8 cellular contexts compared by ENCODE assay signal in the genomic region with DNA sequence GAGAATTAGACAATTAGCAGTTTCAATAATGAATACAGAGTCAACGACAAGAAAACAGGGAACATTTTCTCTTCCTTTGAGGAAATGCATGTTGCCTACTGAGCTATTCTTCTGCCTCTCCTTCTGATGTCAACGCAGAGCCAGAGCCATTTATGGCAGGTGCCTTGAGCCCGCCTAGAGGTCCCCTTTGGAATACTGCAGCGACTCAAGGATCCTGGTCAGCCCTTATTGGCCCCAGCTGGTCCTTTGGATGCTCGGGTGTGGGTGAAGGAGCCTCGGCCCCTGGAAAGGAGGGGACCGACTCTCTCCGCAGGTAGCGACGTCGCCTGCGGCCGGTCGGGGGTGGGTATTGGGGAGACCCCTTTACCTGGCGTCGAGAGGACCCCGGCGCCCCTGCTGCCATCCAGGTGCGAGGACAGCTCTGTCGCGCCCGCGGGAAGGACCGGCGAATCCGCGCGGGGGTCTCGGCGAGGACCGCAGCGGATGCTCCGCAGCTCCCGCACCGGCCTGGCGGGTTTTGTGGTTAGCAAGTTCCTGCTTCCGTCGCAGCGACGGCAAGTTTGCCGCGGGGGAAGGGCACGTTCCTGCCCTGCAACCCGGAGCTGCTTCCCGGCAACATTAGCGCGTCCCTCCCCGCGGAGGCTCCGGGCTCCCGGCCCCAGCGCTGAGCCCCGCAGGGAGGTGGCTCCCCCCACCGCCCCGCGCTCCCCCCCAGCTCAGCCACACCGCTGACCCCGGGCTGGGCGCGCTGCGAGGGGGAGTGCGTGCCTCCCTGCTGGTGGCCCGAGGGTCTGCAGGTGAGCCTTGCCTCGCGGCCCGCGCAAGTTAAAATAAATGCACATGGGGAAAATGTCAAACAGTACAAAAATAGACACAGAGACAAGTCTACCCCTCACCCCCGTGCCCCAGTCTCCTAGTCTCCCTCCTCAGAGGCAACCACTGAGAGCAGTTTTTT. TPM values are rescaled to one million over a fixed set of nuclear protein-coding genes. Genes with fewer than 3 reads are reported as not detected.
DNase-seq lines count a peak whose midpoint lies in the region; ATAC-seq, FAIRE-seq and TF ChIP-seq lines count a peak whose summit lies in the region.

Gene MANSC1, minus strand, starts transcription at position 532 of the 955 bp plus-strand sequence. CDS start 6,928 bp downstream, outside the sequence.

- no peaks in the 10 kb centered on the region for H3F3A ChIP-seq in Loucy (ENCODE audit: low read depth)

- DNase-seq in ELF-1 (ENCODE audit: low read depth, low spot score) (peak; percentile 73), T-helper 17 cell (peak; percentile 24 to 31 (median 24)), GM12878 (ENCODE audit: low read depth, low spot score) (no peak), hippocampal formation (lab: John Stamatoyannopoulos, UW) (peak; percentile 30 to 53)

- ATAC-seq in T-helper 17 cell (peak; percentile 72), GM12878 (peak; percentile 88), HG02610 (IDR thresholded peaks at IDR 0.05; ENCODE audit: unreplicated experiment) (no peak), HG03045 (IDR thresholded peaks at IDR 0.05; ENCODE audit: unreplicated experiment) (no peak)

- H3K27ac Mint-ChIP-seq in T-helper 17 cell, result peak within 1 kb of the TSS; percentile 21

- CTCF ChIA-PET in GM12878 (lab: Yijun Ruan, JAX), result interaction anchor here (3.2 kb wide), 1 partner anchor 15 kb away, joined by 18 read pairs; no protein-coding TSS in a partner anchor

- H3K9ac ChIP-seq in Loucy (ENCODE audit: low read depth, low read length, poor library complexity, severe bottlenecking) (no peak within 1 kb of the TSS), GM12878 (ENCODE audit: control insufficient read depth, insufficient read depth, low read length) (peak within 1 kb of the TSS; percentile 28; the same call in 1 of the 2 replicates), rectal smooth muscle tissue (ENCODE audit: low read length) (peak within 1 kb of the TSS; percentile 81)

- H2AFZ ChIP-seq in Loucy (ENCODE audit: low read length) (peak within 1 kb of the TSS; percentile 64; the same call in 1 of the 2 replicates), GM12878 (ENCODE audit: control insufficient read depth, low read depth, low read length) (peak within 1 kb of the TSS; percentile 78)

- SMC1A ChIA-PET in GM12878 (lab: Charles Lee; ENCODE audit: uncharacterized antibody, unreplicated experiment), result interaction anchor here (2.3 kb wide), 1 partner anchor 22 kb away, joined by 6 read pairs; no protein-coding TSS in a partner anchor

- TF ChIP-seq CTCF in Loucy (conservative IDR thresholded peaks at IDR 0.05; ENCODE audit: low read length) (no peak), GM12878 (IDR thresholded peaks at IDR 0.05 in 2 of 3, conservative IDR thresholded peaks at IDR 0.05 in 1 of 3; ENCODE audit: control insufficient read depth in 2 of 3, extremely low read depth in 1 of 3, insufficient read depth in 1 of 3, low read depth in 3 of 3, low read length in 3 of 3) (peak in 2 of 3 experiments; percentile 34 to 49; a peak in 3 of 6 replicates)

- TF ChIP-seq RAD21 in GM12878 (IDR thresholded peaks at IDR 0.05; ENCODE audit: insufficient read depth, low read depth, low read length), result no peak

- H3K36me3 Mint-ChIP-seq in T-helper 17 cell (ENCODE audit: low read depth), result no peaks in the 10 kb centered on the region

- no peaks in the 10 kb centered on the region for H4K20me1 ChIP-seq in Loucy (ENCODE audit: insufficient read depth, low read length, poor library complexity, severe bottlenecking)
- no peaks in the 10 kb centered on the region for H4K20me1 ChIP-seq in GM12878 (ENCODE audit: control insufficient read depth, insufficient read depth)

- no peaks in the 10 kb centered on the region for H3K36me3 ChIP-seq in Loucy (ENCODE audit: insufficient read depth, low read length)
- H3K36me3 ChIP-seq in GM12878 (ENCODE audit: control insufficient read depth in 2 of 2, insufficient read depth in 2 of 2, low read length in 1 of 2), result no peaks in the 10 kb centered on the region
- no peaks in the 10 kb centered on the region for H3K36me3 ChIP-seq in rectal smooth muscle tissue (ENCODE audit: control insufficient read depth, insufficient read depth, low read length)

- no peaks in the 10 kb centered on the region for H3K9me2 ChIP-seq in Loucy (replicated peaks; ENCODE audit: low read depth, low read length)

- 20% methylated on average over 68 of the region's 68 CpGs for WGBS in GM12878 (ENCODE audit: insufficient coverage, insufficient replicate concordance, low lambda C conversion rate, missing lambda C conversion rate)

- peaks cover 24% of the 10 kb centered on the region for H3K4me1 Mint-ChIP-seq in T-helper 17 cell

- H3K4me3 ChIP-seq in Loucy (ENCODE audit: low read length, poor library complexity, severe bottlenecking) (peak within 1 kb of the TSS; percentile 53), GM12878 (peak within 1 kb of the TSS; percentile 55), rectal smooth muscle tissue (ENCODE audit: low read length) (peak within 1 kb of the TSS; percentile 90)

- intact Hi-C loops in GM12878 (cut with micrococcal nuclease; ENCODE audit: unreplicated experiment), result no loop called here

- POLR2A ChIA-PET in GM12878 (lab: Charles Lee), result interaction anchor here (0.7 kb wide), 1 partner anchor 303 kb away, joined by 3 read pairs; no protein-coding TSS in a partner anchor

- H3K79me2 ChIP-seq in Loucy (ENCODE audit: insufficient read depth, low read length), result no peaks in the 10 kb centered on the region
- no peaks in the 10 kb centered on the region for H3K79me2 ChIP-seq in GM12878 (ENCODE audit: control insufficient read depth, insufficient read depth, low read length)

- H3K4me3 Mint-ChIP-seq in T-helper 17 cell, result peak within 1 kb of the TSS; percentile 70

- TF ChIP-seq POLR2A in GM12878 (IDR thresholded peaks at IDR 0.05; ENCODE audit: low read depth, low read length), result peak; percentile 35; the same call in 1 of the 2 replicates

- FAIRE-seq in GM12878 (lab: Jason Lieb, UNC), result peak; percentile 31

- BruUV-seq in GM12878 (replicated peaks; lab: Mats Ljungman, UMichigan), result no TSS peak

- H3K27ac ChIP-seq in GM12878 (ENCODE audit: control insufficient read depth, insufficient read depth), result no peak within 1 kb of the TSS
- peak within 1 kb of the TSS; percentile 89 for H3K27ac ChIP-seq in rectal smooth muscle tissue (ENCODE audit: low read depth, low read length)

- H3K4me1 ChIP-seq in Loucy (ENCODE audit: insufficient read depth, low read length, poor library complexity, severe bottlenecking), result peaks cover 5% of the 10 kb centered on the region
- peaks cover 10% of the 10 kb centered on the region for H3K4me1 ChIP-seq in GM12878 (ENCODE audit: control insufficient read depth, insufficient read depth, low read length)
- peaks cover 4% of the 10 kb centered on the region for H3K4me1 ChIP-seq in rectal smooth muscle tissue (ENCODE audit: control insufficient read depth, insufficient read depth, low read length)

- H3K9me3 ChIP-seq in Loucy (ENCODE audit: insufficient read depth, low read depth, low read length) (no peaks in the 10 kb centered on the region), T-helper 17 cell (ENCODE audit: control insufficient read depth, low read length, poor library complexity, severe bottlenecking) (no peaks in the 10 kb centered on the region), GM12878 (replicated peaks; ENCODE audit: control insufficient read depth, insufficient read depth, low read length) (no peaks in the 10 kb centered on the region)

- TF ChIP-seq EP300 in GM12878 (IDR thresholded peaks at IDR 0.05; ENCODE audit: borderline replicate concordance in 1 of 2, control insufficient read depth in 1 of 2, low read depth in 2 of 2, low read length in 2 of 2), result no peak

- RAD21 ChIA-PET in GM12878 (lab: Charles Lee; ENCODE audit: unreplicated experiment), result interaction anchor here (1.0 kb wide), 1 partner anchor 257 kb away, joined by 3 read pairs; no protein-coding TSS in a partner anchor

- no peaks in the 10 kb centered on the region for H3K27me3 Mint-ChIP-seq in T-helper 17 cell

- H3K27me3 ChIP-seq in Loucy (ENCODE audit: insufficient read depth, low read length, poor library complexity, severe bottlenecking) (no peaks in the 10 kb centered on the region), GM12878 (replicated peaks in 1 of 2; ENCODE audit: control insufficient read depth in 2 of 2, insufficient read depth in 2 of 2, low read length in 1 of 2) (peaks cover 0 to 3% of the 10 kb centered on the region in 2 experiments; a peak in 2 of 4 replicates), rectal smooth muscle tissue (ENCODE audit: control insufficient read depth, insufficient read depth, low read length) (no peaks in the 10 kb centered on the region)

- in situ Hi-C loops in GM12878 (cut with MboI), result no loop called here

- peak within 1 kb of the TSS; percentile 56 for H3K4me2 ChIP-seq in Loucy (ENCODE audit: low read depth, low read length, poor library complexity, severe bottlenecking)
- peak within 1 kb of the TSS; percentile 93 for H3K4me2 ChIP-seq in GM12878 (ENCODE audit: control insufficient read depth, insufficient read depth)

TF ChIP-seq in GM12878, 131 proteins besides CTCF, POLR2A, EP300 and RAD21 (continues in another document):
- peak; percentile 64; the same call in 1 of the 2 replicates for TF ChIP-seq GATAD2B (conservative IDR thresholded peaks at IDR 0.05; ENCODE audit: low read depth)
- TF ChIP-seq NRF1 (conservative IDR thresholded peaks at IDR 0.05; ENCODE audit: low read depth, low read length), result no peak
- TF ChIP-seq HDGF (IDR thresholded peaks at IDR 0.05), result no peak
- no peak for TF ChIP-seq ETV6 (conservative IDR thresholded peaks at IDR 0.05 in 1 of 2, IDR thresholded peaks at IDR 0.05 in 1 of 2; ENCODE audit: borderline replicate concordance in 1 of 2, low read depth in 1 of 2)
- TF ChIP-seq ZNF622 (IDR thresholded peaks at IDR 0.05), result no peak

RNA-seq across cellular contexts. Expression of gene MANSC1, which starts in this region (rescaled TPM):
- under 1 TPM in 1 of 2 donors, not detected in 1; 0.12 TPM for total RNA-seq in T-helper 17 cell
- not detected in 2 replicates for total RNA-seq in GM12878 (2013; cell fraction: nucleolus; rRNA removed)
- total RNA-seq in GM12878 (2014; rRNA removed), result 0.17 TPM in 1 of 2 replicates, not detected in the other
- 0.09 and 0.18 TPM in 2 replicates for total RNA-seq in GM12878 (2014; rRNA removed; fragmentation: Illumina TruSeq; extraction: Trizol)
- total RNA-seq in GM12878 (2021), result 0.19 and 0.23 TPM in 2 replicates
- not detected for polyA plus RNA-seq in GM12878 (2011; ENCODE audit: low read depth)
- 0.03 TPM in 1 of 2 replicates, not detected in the other for polyA plus RNA-seq in GM12878 (2011; rRNA removed)
- polyA plus RNA-seq in GM12878 (2011; cell fraction: cytosol; rRNA removed), result not detected in 2 replicates
- polyA plus RNA-seq in GM12878 (2011; cell fraction: nucleus; rRNA removed), result not detected in 2 replicates
- 0.17 TPM in 1 of 2 replicates, not detected in the other for polyA plus RNA-seq in GM12878 (2012)
- 0.15 and 0.19 TPM in 2 replicates for polyA plus RNA-seq in GM12878 (2014; fragmentation: Illumina TruSeq; extraction: Trizol)
- under 1 TPM; 0.02 to 0.06 TPM for polyA plus RNA-seq in GM12878 (2014; fragmentation: Nextera tagmentation; extraction: Ambion mirVana)
- polyA plus RNA-seq in GM12878 (2014; rRNA removed), result 0.08 and 0.13 TPM in 2 replicates
- polyA plus RNA-seq in GM12878 (2016; fragmentation: Nextera tagmentation; extraction: Ambion mirVana), result under 1 TPM in 1 of 2 experiments, not detected in 1; 0.04 TPM
- polyA minus RNA-seq in GM12878 (2011; rRNA and poly(A)+ RNA removed), result not detected in 2 replicates
- not detected in 2 replicates for polyA minus RNA-seq in GM12878 (2011; cell fraction: cytosol; rRNA and poly(A)+ RNA removed)
- polyA minus RNA-seq in GM12878 (2011; cell fraction: nucleus; rRNA and poly(A)+ RNA removed), result not detected in 2 replicates

Comparison
In these comparisons a context has a peak if more than half of its experiments do, and no peak if none do; other contexts are left out.
1. Peak in DNase-seq and ATAC-seq in T-helper 17 cell; RNA of the gene not detected or under 1 TPM.
2. Peak in ATAC-seq, H3K4me3 ChIP-seq, H3K9ac ChIP-seq and H3K4me2 ChIP-seq in GM12878; RNA of the gene not detected or under 1 TPM.